35 cellular contexts compared by ENCODE assay signal in genomic region chr1:192920412-192920811, GRCh38.
"Had no signal": no experiment of that assay in that cellular context is flagged by ENCODE, and none has a peak within 500 bp of the region (broad histone marks: within the 10 kb centered on the region; RNA-seq: fewer than 3 reads in every experiment).

No MANE protein-coding gene starts in this region.

- H3K4me3 Mint-ChIP-seq: activated B cell treated with CpG ODN at 0.5 μM for 24 hours; activated CD8-positive, alpha-beta memory T cell treated with anti-CD3 and anti-CD28 coated beads, Interleukin-2, amount 10 ng/mL, durations not matched to agents 7 days and 5 days; activated CD8-positive, alpha-beta T cell treated with anti-CD3 and anti-CD28 coated beads, Interleukin-2, amount 10 ng/mL, durations not matched to agents 7 days and 5 days; activated naive CD4-positive, alpha-beta T cell treated with anti-CD3 and anti-CD28 coated beads for 36 hours; activated naive CD4-positive, alpha-beta T cell treated with anti-CD3 and anti-CD28 coated beads, Interleukin-2, amount 50 U/mL, for 24 hours; activated naive CD8-positive, alpha-beta T cell treated with anti-CD3 and anti-CD28 coated beads for 36 hours; activated naive CD8-positive, alpha-beta T cell treated with anti-CD3 and anti-CD28 coated beads, Interleukin-2, amount 50 U/mL, for 24 hours; activated T-helper 1 cell treated with anti-CD3 and anti-CD28 coated beads, Interleukin-12 subunit alpha, Interleukin-12 subunit beta, Interleukin-2, Interleukin-4 antibody, amounts not matched to agents 30 ng/mL and 10 ng/mL and 1 ng/mL, durations not matched to agents 14 hours and 24 hours and 36 hours; effector memory CD8-positive, alpha-beta T cell; T-helper 17 cell; T-helper 2 cell treated with Interferon-gamma antibody and Interleukin-4, amounts not matched to agents 5 μg/mL and 100 μg/mL, for 36 hours had no signal

- ATAC-seq: activated CD4-positive, CD25-positive, alpha-beta regulatory T cell treated with anti-CD3 and anti-CD28 coated beads, Interleukin-2, amount 50 U/mL, for 24 hours; activated CD8-positive, alpha-beta memory T cell treated with anti-CD3 and anti-CD28 coated beads, Interleukin-2, amount 10 ng/mL, durations not matched to agents 7 days and 5 days; activated CD8-positive, alpha-beta T cell treated with anti-CD3 and anti-CD28 coated beads, Interleukin-2, amount 10 ng/mL, durations not matched to agents 7 days and 5 days; activated naive CD8-positive, alpha-beta T cell treated with anti-CD3 and anti-CD28 coated beads, Interleukin-2, amount 50 U/mL, for 24 hours; body of pancreas; effector memory CD8-positive, alpha-beta T cell; T-helper 17 cell had no signal

- H3K27me3 ChIP-seq: adrenal gland, body of pancreas, esophagus squamous epithelium had no signal

- DNase-seq: activated B cell treated with CpG ODN at 0.5 μM for 24 hours; activated CD4-positive, alpha-beta T cell treated with anti-CD3 and anti-CD28 coated beads for 48 hours; activated CD4-positive, alpha-beta T cell treated with anti-CD3 and anti-CD28 coated beads, Interleukin-2, amount 50 U/mL, for 1 hour; activated CD4-positive, alpha-beta T cell treated with anti-CD3 and anti-CD28 coated beads, Interleukin-2, amount 50 U/mL, for 48 hours; activated CD8-positive, alpha-beta memory T cell treated with anti-CD3 and anti-CD28 coated beads, Interleukin-2, amount 10 ng/mL, durations not matched to agents 7 days and 5 days; activated CD8-positive, alpha-beta memory T cell treated with anti-CD3 and anti-CD28 coated beads, Interleukin-2, amount 50 U/mL, for 4 hours; activated CD8-positive, alpha-beta T cell treated with anti-CD3 and anti-CD28 coated beads, Interleukin-2, amount 10 ng/mL, durations not matched to agents 7 days and 5 days; activated effector memory CD4-positive, alpha-beta T cell treated with anti-CD3 and anti-CD28 coated beads, Interleukin-2, amount 50 U/mL, for 16 hours; activated naive CD4-positive, alpha-beta T cell treated with anti-CD3 and anti-CD28 coated beads for 36 hours; activated naive CD8-positive, alpha-beta T cell treated with anti-CD3 and anti-CD28 coated beads for 36 hours; activated naive CD8-positive, alpha-beta T cell treated with anti-CD3 and anti-CD28 coated beads, Interleukin-2, amount 50 U/mL, for 24 hours; activated T-cell treated with anti-CD3 and anti-CD28 coated beads, Interleukin-2, amount 50 U/mL, for 1 hour; activated T-cell treated with anti-CD3 and anti-CD28 coated beads, Interleukin-2, amount 50 U/mL, for 48 hours; adrenal gland; amygdala; aorta; body of pancreas; caudate nucleus; cortex of kidney; dermis blood vessel endothelial cell; effector CD4-positive, alpha-beta T cell; effector memory CD8-positive, alpha-beta T cell; erythroblast; esophagus squamous epithelium; foreskin fibroblast; glutamatergic neuron; T-helper 1 cell; T-helper 17 cell; T1000; WERI-Rb-1 had no signal

- H3K4me1 Mint-ChIP-seq: activated B cell treated with CpG ODN at 0.5 μM for 24 hours; activated CD8-positive, alpha-beta memory T cell treated with anti-CD3 and anti-CD28 coated beads, Interleukin-2, amount 10 ng/mL, durations not matched to agents 7 days and 5 days; activated naive CD4-positive, alpha-beta T cell treated with anti-CD3 and anti-CD28 coated beads, Interleukin-2, amount 50 U/mL, for 24 hours; activated naive CD8-positive, alpha-beta T cell treated with anti-CD3 and anti-CD28 coated beads for 36 hours; activated naive CD8-positive, alpha-beta T cell treated with anti-CD3 and anti-CD28 coated beads, Interleukin-2, amount 50 U/mL, for 24 hours; T-helper 17 cell had no signal

- H3K4me1 ChIP-seq: adrenal gland, body of pancreas, esophagus squamous epithelium had no signal

- H3K27ac Mint-ChIP-seq: activated B cell treated with CpG ODN at 0.5 μM for 24 hours; activated CD8-positive, alpha-beta memory T cell treated with anti-CD3 and anti-CD28 coated beads, Interleukin-2, amount 10 ng/mL, durations not matched to agents 7 days and 5 days; activated CD8-positive, alpha-beta T cell treated with anti-CD3 and anti-CD28 coated beads, Interleukin-2, amount 10 ng/mL, durations not matched to agents 7 days and 5 days; activated naive CD4-positive, alpha-beta T cell treated with anti-CD3 and anti-CD28 coated beads for 36 hours; activated naive CD4-positive, alpha-beta T cell treated with anti-CD3 and anti-CD28 coated beads, Interleukin-2, amount 50 U/mL, for 24 hours; activated naive CD8-positive, alpha-beta T cell treated with anti-CD3 and anti-CD28 coated beads for 36 hours; activated naive CD8-positive, alpha-beta T cell treated with anti-CD3 and anti-CD28 coated beads, Interleukin-2, amount 50 U/mL, for 24 hours; activated T-helper 1 cell treated with anti-CD3 and anti-CD28 coated beads, Interleukin-12 subunit alpha, Interleukin-12 subunit beta, Interleukin-2, Interleukin-4 antibody, amounts not matched to agents 30 ng/mL and 10 ng/mL and 1 ng/mL, durations not matched to agents 14 hours and 24 hours and 36 hours; activated T-helper 2 cell treated with anti-CD3 and anti-CD28 coated beads, Interferon-gamma antibody, Interleukin-2, Interleukin-4, amounts not matched to agents 10 μg/mL and 5 μg/mL and 100 μg/mL, durations not matched to agents 14 hours and 24 hours and 36 hours; effector memory CD8-positive, alpha-beta T cell; T-helper 17 cell; T-helper 2 cell treated with Interferon-gamma antibody and Interleukin-4, amounts not matched to agents 5 μg/mL and 100 μg/mL, for 36 hours had no signal

- H3K4me3 ChIP-seq: adrenal gland, body of pancreas, esophagus squamous epithelium had no signal

- H3K36me3 ChIP-seq: adrenal gland, esophagus squamous epithelium, WERI-Rb-1 had no signal

- H3K9me3 ChIP-seq: adrenal gland, body of pancreas, esophagus squamous epithelium had no signal

- H3K36me3 Mint-ChIP-seq: activated CD8-positive, alpha-beta memory T cell treated with anti-CD3 and anti-CD28 coated beads, Interleukin-2, amount 10 ng/mL, durations not matched to agents 7 days and 5 days; activated naive CD4-positive, alpha-beta T cell treated with anti-CD3 and anti-CD28 coated beads, Interleukin-2, amount 50 U/mL, for 24 hours; activated naive CD8-positive, alpha-beta T cell treated with anti-CD3 and anti-CD28 coated beads for 36 hours had no signal

- H3K27ac ChIP-seq: adrenal gland, body of pancreas, WERI-Rb-1 had no signal

- H3K9me3 Mint-ChIP-seq: activated B cell treated with CpG ODN at 0.5 μM for 24 hours; activated naive CD4-positive, alpha-beta T cell treated with anti-CD3 and anti-CD28 coated beads for 36 hours; activated naive CD4-positive, alpha-beta T cell treated with anti-CD3 and anti-CD28 coated beads, Interleukin-2, amount 50 U/mL, for 24 hours; activated naive CD8-positive, alpha-beta T cell treated with anti-CD3 and anti-CD28 coated beads for 36 hours; activated naive CD8-positive, alpha-beta T cell treated with anti-CD3 and anti-CD28 coated beads, Interleukin-2, amount 50 U/mL, for 24 hours; activated T-helper 1 cell treated with anti-CD3 and anti-CD28 coated beads, Interleukin-12 subunit alpha, Interleukin-12 subunit beta, Interleukin-2, Interleukin-4 antibody, amounts not matched to agents 30 ng/mL and 10 ng/mL and 1 ng/mL, durations not matched to agents 14 hours and 24 hours and 36 hours; activated T-helper 2 cell treated with anti-CD3 and anti-CD28 coated beads, Interferon-gamma antibody, Interleukin-2, Interleukin-4, amounts not matched to agents 10 μg/mL and 5 μg/mL and 100 μg/mL, durations not matched to agents 14 hours and 24 hours and 36 hours; effector memory CD8-positive, alpha-beta T cell; T-helper 2 cell treated with Interferon-gamma antibody and Interleukin-4, amounts not matched to agents 5 μg/mL and 100 μg/mL, for 36 hours had no signal

- H3K27me3 Mint-ChIP-seq: activated CD8-positive, alpha-beta memory T cell treated with anti-CD3 and anti-CD28 coated beads, Interleukin-2, amount 10 ng/mL, durations not matched to agents 7 days and 5 days; activated naive CD4-positive, alpha-beta T cell treated with anti-CD3 and anti-CD28 coated beads, Interleukin-2, amount 50 U/mL, for 24 hours; activated naive CD8-positive, alpha-beta T cell treated with anti-CD3 and anti-CD28 coated beads for 36 hours; activated naive CD8-positive, alpha-beta T cell treated with anti-CD3 and anti-CD28 coated beads, Interleukin-2, amount 50 U/mL, for 24 hours; effector memory CD8-positive, alpha-beta T cell; T-helper 17 cell had no signal
